11 cellular contexts compared by ENCODE assay signal in the genomic region with DNA sequence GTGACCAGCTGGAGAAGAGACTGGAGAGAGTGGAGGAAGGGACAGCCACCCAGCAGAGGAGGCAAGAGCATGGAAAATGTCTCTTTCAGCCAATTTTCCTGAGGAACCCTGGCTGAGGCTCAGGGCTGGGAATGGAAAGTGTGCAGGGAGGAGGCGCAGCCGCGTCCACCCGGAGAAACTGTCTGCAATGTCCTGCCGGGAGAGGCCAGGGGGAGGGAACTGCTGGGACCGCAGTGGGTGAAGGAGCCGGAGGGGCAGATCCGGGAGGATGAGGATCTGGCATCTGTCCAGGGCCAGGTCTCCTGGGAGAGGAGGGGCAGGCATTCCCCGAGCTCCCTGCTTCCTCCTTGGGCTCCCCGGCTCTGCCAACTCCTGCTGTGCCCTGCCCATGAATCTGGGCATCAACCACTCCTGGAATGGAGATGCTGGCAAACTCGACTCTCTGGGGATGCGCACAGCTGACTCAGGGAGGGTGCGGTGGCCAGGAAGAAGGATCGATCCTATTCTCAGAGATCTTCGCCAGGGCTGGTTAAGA. TPM values are rescaled to one million over a fixed set of nuclear protein-coding genes. Genes with fewer than 3 reads are reported as not detected.
A peak's percentile ranks its signal among the peaks of the same experiment; 100 is the strongest.
DNase-seq lines count a peak whose midpoint lies in the region; ATAC-seq and TF ChIP-seq lines count a peak whose summit lies in the region.
"Had no signal": no experiment of that assay in that cellular context is flagged by ENCODE, and none has a peak within 500 bp of the region (broad histone marks: within the 10 kb centered on the region; RNA-seq: fewer than 3 reads in every experiment).

No MANE protein-coding gene starts in this region.

- peak; percentile 50 for DNase-seq in LoVo (ENCODE audit: low spot score)
- peak; percentile 94 for DNase-seq in coronary artery (ENCODE audit: low spot score)
- peak; percentile 83 for DNase-seq in ureter (ENCODE audit: low spot score)
- DNase-seq in activated gamma-delta T cell treated with Interleukin-2 at 50 U/mL for 16 hours = no peak
- no peak for DNase-seq in nucleus accumbens (lab: John Stamatoyannopoulos, UW)
- DNase-seq: activated T-cell treated with anti-CD3 and anti-CD28 coated beads, Interleukin-2, amount 50 U/mL, for 48 hours; NCI-H526 treated with DMSO at 0.1 percent for 48 hours; stimulated activated naive B cell treated with anti-CD40 and anti-IgM and Interleukin-4, amounts not matched to agents 10 μg/mL and 1 μg/mL and 100 μg/mL, for 72 hours; T-helper 9 cell had no signal

- no peaks in the 10 kb centered on the region for H3K4me1 ChIP-seq in mucosa of rectum (ENCODE audit: control insufficient read depth in 2 of 2, insufficient read depth in 2 of 2, low read length in 2 of 2)

- H3K9me3 ChIP-seq in mucosa of rectum (ENCODE audit: control insufficient read depth in 2 of 2, low read length in 2 of 2) = no peaks in the 10 kb centered on the region

- no peaks in the 10 kb centered on the region for H3K36me3 ChIP-seq in mucosa of rectum (ENCODE audit: control insufficient read depth in 2 of 2, insufficient read depth in 2 of 2, low read length in 2 of 2)

- no peaks in the 10 kb centered on the region for H3K27me3 ChIP-seq in mucosa of rectum (ENCODE audit: control insufficient read depth in 2 of 2, insufficient read depth in 2 of 2, low read length in 2 of 2)

- H3K9ac ChIP-seq in mucosa of rectum (ENCODE audit: low read depth in 1 of 2, low read length in 2 of 2) = no peak overlapping the region

- H3K4me3 ChIP-seq in coronary artery (peak overlapping the region; percentile 60), mucosa of rectum (ENCODE audit: low read length in 2 of 2) (no peak overlapping the region)

- peak overlapping the region; percentile 80 to 90 for H3K27ac ChIP-seq in coronary artery
- H3K27ac ChIP-seq in mucosa of rectum (ENCODE audit: low read depth in 2 of 2, low read length in 2 of 2) = peak overlapping the region; percentile 35 to 46

- no peak for TF ChIP-seq CTCF in coronary artery (IDR thresholded peaks at IDR 0.05)

- ATAC-seq in HG03565 (IDR thresholded peaks at IDR 0.05; ENCODE audit: unreplicated experiment) = no peak
- ATAC-seq: stimulated activated naive B cell treated with anti-CD40 and anti-IgM and Interleukin-4, amounts not matched to agents 10 μg/mL and 1 μg/mL and 100 μg/mL, for 72 hours had no signal

RNA-seq across cellular contexts. Expression of gene HM13, which starts 17.4 kb away (rescaled TPM):
- total RNA-seq in ureter = 176 TPM

RNA-seq across cellular contexts. Expression of gene REM1, which starts 21.7 kb away (rescaled TPM):
- total RNA-seq in ureter = 8.6 TPM

RNA-seq across cellular contexts. Expression of gene DEFB124, which starts 21.9 kb away (rescaled TPM):
- 3.3 TPM for total RNA-seq in ureter

RNA-seq across cellular contexts. Expression of gene DEFB123, which starts 56.4 kb away (rescaled TPM):
- not detected for total RNA-seq in ureter

Comparison
In these comparisons a context has a peak if more than half of its experiments do, and no peak if none do; other contexts are left out.
1. DNase-seq: peak in LoVo (single experiment), coronary artery (single experiment) and ureter (single experiment); none in activated gamma-delta T cell treated with Interleukin-2 at 50 U/mL for 16 hours (single experiment) and nucleus accumbens (0 of 56).